1 cellular context compared by ENCODE assay signal in the genomic region with DNA sequence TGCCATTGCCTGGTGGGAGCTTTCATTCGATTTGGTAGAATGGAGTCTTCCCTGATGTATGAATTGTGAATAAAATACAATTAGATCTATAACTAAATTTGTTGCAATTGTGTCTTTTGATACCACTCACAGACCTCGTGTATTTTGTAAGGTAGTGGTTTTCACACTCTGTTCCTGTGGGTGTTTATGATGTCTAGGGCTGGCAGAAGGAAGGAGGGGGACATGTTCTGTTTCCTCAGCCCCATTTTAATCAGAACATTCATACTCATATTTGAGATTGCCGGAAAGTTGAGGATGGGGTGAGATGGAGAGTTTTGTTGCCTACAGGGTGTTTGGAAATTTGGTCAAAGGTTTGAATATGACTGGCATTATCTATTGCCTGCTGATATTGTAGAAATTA.
TF ChIP-seq lines count a peak whose summit lies in the region.

No MANE protein-coding gene starts in this region.

TF ChIP-seq in endothelial cell of umbilical vein, 7 proteins besides CTCF, POLR2A, EP300 and RAD21 (continued from another document):
- TF ChIP-seq, protein P1, sequence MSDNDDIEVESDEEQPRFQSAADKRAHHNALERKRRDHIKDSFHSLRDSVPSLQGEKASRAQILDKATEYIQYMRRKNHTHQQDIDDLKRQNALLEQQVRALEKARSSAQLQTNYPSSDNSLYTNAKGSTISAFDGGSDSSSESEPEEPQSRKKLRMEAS (IDR thresholded peaks at IDR 0.05; ENCODE audit: insufficient read depth, insufficient read length): no peak
- TF ChIP-seq GATA2 (IDR thresholded peaks at IDR 0.05; ENCODE audit: insufficient read depth, insufficient read length, low read depth, low read length): no peak
